Comparison of ENCODE assay signal across 32 cellular contexts in genomic region chr14:69913686-69914085, GRCh38. TPM values are rescaled to one million over a fixed set of nuclear protein-coding genes. Genes with fewer than 3 reads are reported as not detected.
"Had no signal": no experiment of that assay in that cellular context is flagged by ENCODE, and none has a peak within 500 bp of the region (broad histone marks: within the 10 kb centered on the region; RNA-seq: fewer than 3 reads in every experiment).

No MANE protein-coding gene starts in this region.

- H3K4me2 ChIP-seq: KMS-11, PC-9 had no signal

- H3K27ac ChIP-seq: KMS-11, PC-9, RWPE1, SJSA1, SK-N-MC had no signal

- H3K9ac ChIP-seq: KMS-11 had no signal

- H3K9me3 ChIP-seq: SJSA1 had no signal

- ATAC-seq: Panc1, SK-N-SH treated with all-trans-retinoic acid at 6 μM for 48 hours, T-cell had no signal

- H2AFZ ChIP-seq: PC-9 had no signal

- H3K27me3 ChIP-seq: SJSA1 had no signal

- H3K4me1 ChIP-seq: SJSA1 had no signal

- DNase-seq: Karpas-422, MM.1S, MV-4-11, NCI-H1092, NCI-H1105, NCI-H1417 treated with DMSO at 0.1 percent for 48 hours, NCI-H1436 treated with DMSO at 0.1 percent for 48 hours, NCI-H1694 treated with DMSO at 0.1 percent for 48 hours, NCI-H187 treated with DMSO at 0.1 percent for 48 hours, NCI-H2029, NCI-H2081, NCI-H2171 treated with DMSO at 0.1 percent for 48 hours, NCI-H2227 treated with DMSO at 0.1 percent for 48 hours, NCI-H345, NCI-H446, NCI-H510A treated with DMSO at 0.1 percent for 48 hours, NCI-H524 treated with DMSO at 0.1 percent for 48 hours, NCI-H526 treated with DMSO at 0.1 percent for 48 hours, NCI-H774, PC-9, Right ventricle myocardium superior, SHP77 treated with DMSO at 0.1 percent for 48 hours, T-cell had no signal

- H3K4me3 ChIP-seq: PC-9, SJSA1, SK-N-MC had no signal

- H3K36me3 ChIP-seq: SJSA1 had no signal

- FAIRE-seq: RCC 7860 had no signal

RNA-seq across cellular contexts. Expression of gene SMOC1, which starts 34.5 kb away (rescaled TPM):
- total RNA-seq: OCI-LY7, PC-9, RPMI7951, SJSA1, T-cell had no signal
